ENCODE assay signal across 8 cellular contexts in the genomic region with DNA sequence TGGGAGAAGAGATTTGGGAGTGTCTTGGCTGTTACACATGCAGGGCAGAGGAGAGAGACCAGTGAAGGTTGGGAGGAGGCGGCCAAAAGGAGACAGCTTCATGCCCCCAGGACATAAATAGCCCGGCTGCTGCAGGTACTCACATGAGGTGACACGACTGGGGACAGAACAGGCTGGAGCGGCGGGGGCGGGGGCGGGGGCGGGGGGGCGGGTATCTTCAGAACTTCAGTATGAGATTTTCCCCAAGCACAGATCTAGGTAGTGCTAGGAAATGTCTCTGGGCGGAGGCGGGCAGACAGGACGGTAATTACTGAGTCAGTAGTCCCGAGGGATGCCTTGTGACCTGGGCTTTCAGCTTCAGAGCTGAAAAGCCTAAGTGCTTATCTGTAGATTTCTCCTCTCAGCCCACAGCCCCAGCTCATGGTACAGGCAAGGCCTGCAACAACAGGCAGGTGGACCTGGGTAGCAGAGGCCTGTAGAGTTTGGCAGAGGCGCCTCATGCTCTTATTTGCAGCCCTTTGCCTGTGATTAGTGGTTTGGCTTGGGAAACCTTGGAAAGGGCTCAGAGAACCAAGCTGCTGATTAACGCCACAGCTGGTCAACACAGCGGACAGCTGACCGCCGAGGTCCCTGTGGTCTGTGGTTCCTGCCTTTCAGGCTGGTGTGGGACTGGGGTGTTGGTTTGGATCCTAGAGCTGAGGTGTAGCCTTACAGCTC. TPM values are rescaled to one million over a fixed set of nuclear protein-coding genes. Genes with fewer than 3 reads are reported as not detected.
DNase-seq lines count a peak whose midpoint lies in the region; ATAC-seq and TF ChIP-seq lines count a peak whose summit lies in the region.

No MANE protein-coding gene starts in this region.

- no peaks in the 10 kb centered on the region for H3K9me3 Mint-ChIP-seq in Caco-2 (ENCODE audit: unreplicated experiment)
- H3K9me3 Mint-ChIP-seq in neural progenitor cell: no peaks in the 10 kb centered on the region

- H3K27me3 Mint-ChIP-seq in Caco-2 (ENCODE audit: insufficient read depth, unreplicated experiment) (no peaks in the 10 kb centered on the region), neural progenitor cell (ENCODE audit: insufficient read depth, low read depth) (no peaks in the 10 kb centered on the region)

- H3K4me3 ChIP-seq in Caco-2 (ENCODE audit: low read depth, low read length): no peak overlapping the region
- H3K4me3 ChIP-seq in cardiac fibroblast (replicated peaks in 1 of 2; ENCODE audit: low read depth in 2 of 2, low read length in 2 of 2): peak overlapping the region in 1 of 2 donors; percentile 7
- H3K4me3 ChIP-seq in neural progenitor cell: no peak overlapping the region

- H3K4me3 Mint-ChIP-seq in Caco-2 (ENCODE audit: unreplicated experiment): no peak overlapping the region
- peak overlapping the region; percentile 28 for H3K4me3 Mint-ChIP-seq in neural progenitor cell

- H3K36me3 Mint-ChIP-seq in Caco-2 (ENCODE audit: insufficient read depth, unreplicated experiment) (peaks cover 14% of the 10 kb centered on the region), neural progenitor cell (peaks cover 7% of the 10 kb centered on the region)

- peaks cover 33% of the 10 kb centered on the region for H3K79me2 ChIP-seq in neural progenitor cell (ENCODE audit: low read depth)

- no peak overlapping the region for H2AFZ ChIP-seq in neural progenitor cell (replicated peaks)

- POLR2A ChIA-PET in Caco-2 (lab: Charles Lee): interaction anchor here (1.3 kb wide), 1 partner anchor 29 kb away, joined by 4 read pairs; no protein-coding TSS in a partner anchor

- H4K20me1 ChIP-seq in neural progenitor cell (ENCODE audit: low read depth): peaks cover 44% of the 10 kb centered on the region

- BruUV-seq in Caco-2 (replicated peaks; lab: Mats Ljungman, UMichigan): no TSS peak

- CTCF ChIA-PET in Caco-2 (lab: Charles Lee): interaction anchor here (0.6 to 1.2 kb wide), 2 partner anchors 21 to 59 kb away, joined by 3 read pairs; no protein-coding TSS in a partner anchor

- H3K27ac Mint-ChIP-seq in Caco-2 (ENCODE audit: unreplicated experiment): peak overlapping the region; percentile 4
- no peak overlapping the region for H3K27ac Mint-ChIP-seq in neural progenitor cell

- no peak for DNase-seq in Caco-2
- peak; percentile 83 to 93 for DNase-seq in cardiac fibroblast (ENCODE audit: low read depth in 2 of 2)
- no peak for DNase-seq in neural progenitor cell (ENCODE audit: low spot score)
- DNase-seq in HT-29 (ENCODE audit: low spot score): no peak

- TF ChIP-seq CTCF in Caco-2 (IDR thresholded peaks at IDR 0.05; ENCODE audit: insufficient read depth in 1 of 2, low read depth in 1 of 2, low read length in 1 of 2, severe bottlenecking in 1 of 2, unreplicated experiment in 1 of 2): no peak
- TF ChIP-seq CTCF in cardiac fibroblast (IDR thresholded peaks at IDR 0.05; ENCODE audit: low read depth, low read length): no peak
- no peak for TF ChIP-seq CTCF in neural progenitor cell (IDR thresholded peaks at IDR 0.05)

- no peaks in the 10 kb centered on the region for H3F3A ChIP-seq in neural progenitor cell (ENCODE audit: low read depth)

- H3K27me3 ChIP-seq in Caco-2 (replicated peaks; ENCODE audit: control insufficient read depth, insufficient read depth, low read length) (no peaks in the 10 kb centered on the region), neural progenitor cell (no peaks in the 10 kb centered on the region)

- H3K36me3 ChIP-seq in Caco-2 (ENCODE audit: control insufficient read depth, insufficient read depth, low read length) (peaks cover 4% of the 10 kb centered on the region), neural progenitor cell (no peaks in the 10 kb centered on the region)

- intact Hi-C loops in Caco-2 (cut with micrococcal nuclease; ENCODE audit: unreplicated experiment): no loop called here

- H3K9ac ChIP-seq in neural progenitor cell: no peak overlapping the region

- peaks cover 13% of the 10 kb centered on the region for H3K4me1 Mint-ChIP-seq in Caco-2 (ENCODE audit: low read depth, unreplicated experiment)
- H3K4me1 Mint-ChIP-seq in neural progenitor cell: no peaks in the 10 kb centered on the region

- H3K4me2 ChIP-seq in neural progenitor cell: no peak overlapping the region

- H3K9me3 ChIP-seq in Caco-2: no peaks in the 10 kb centered on the region
- no peaks in the 10 kb centered on the region for H3K9me3 ChIP-seq in neural progenitor cell (ENCODE audit: low read depth)

- peaks cover 9% of the 10 kb centered on the region for H3K4me1 ChIP-seq in Caco-2
- no peaks in the 10 kb centered on the region for H3K4me1 ChIP-seq in neural progenitor cell

- ATAC-seq in HG03378 (IDR thresholded peaks at IDR 0.05; ENCODE audit: unreplicated experiment) (peak; percentile 70), HG03025 (IDR thresholded peaks at IDR 0.05; ENCODE audit: low FRiP score, unreplicated experiment) (no peak), HG02571 (IDR thresholded peaks at IDR 0.05; ENCODE audit: unreplicated experiment) (no peak), GM21526 (IDR thresholded peaks at IDR 0.05; ENCODE audit: low FRiP score, unreplicated experiment) (no peak)

- peak overlapping the region; percentile 29 for H3K27ac ChIP-seq in neural progenitor cell

RNA-seq across cellular contexts. Expression of a gene that starts 24.5 kb away (rescaled TPM):
- total RNA-seq in Caco-2 (2022): 31.2 and 33.3 TPM in 2 replicates
- 38.5 and 43.0 TPM in 2 replicates for total RNA-seq in neural progenitor cell (ENCODE audit: low replicate concordance)
- 23.6 and 24.9 TPM in 2 replicates for total RNA-seq in HT-29 (2014; rRNA removed; shearing (Covaris generic))

RNA-seq across cellular contexts. Expression of a gene that starts 35.1 kb away (rescaled TPM):
- total RNA-seq in Caco-2 (2022) (5.5 and 9.0 TPM in 2 replicates), neural progenitor cell (ENCODE audit: low replicate concordance) (0.09 and 0.96 TPM in 2 replicates)
- total RNA-seq in HT-29 (2014; rRNA removed; shearing (Covaris generic)): 37.5 and 43.5 TPM in 2 replicates

RNA-seq across cellular contexts. Expression of a gene that starts 44.1 kb away (rescaled TPM):
- 41.1 and 45.0 TPM in 2 replicates for total RNA-seq in Caco-2 (2022)
- 6.5 and 27.3 TPM in 2 replicates for total RNA-seq in neural progenitor cell (ENCODE audit: low replicate concordance)
- total RNA-seq in HT-29 (2014; rRNA removed; shearing (Covaris generic)): 40.8 and 41.8 TPM in 2 replicates

RNA-seq across cellular contexts. Expression of a gene that starts 46.1 kb away (rescaled TPM):
- total RNA-seq in Caco-2 (2022) (66.6 and 72.3 TPM in 2 replicates), neural progenitor cell (ENCODE audit: low replicate concordance) (20.9 and 23.8 TPM in 2 replicates)
- total RNA-seq in HT-29 (2014; rRNA removed; shearing (Covaris generic)): 26.8 and 30.9 TPM in 2 replicates

Comparison
In these comparisons a context has a peak if more than half of its experiments do, and no peak if none do; other contexts are left out.
1. DNase-seq: peak in cardiac fibroblast (2 of 2); none in Caco-2 (0 of 2), neural progenitor cell (single experiment) and HT-29 (single experiment).